ENCODE assay signal across 8 cellular contexts in the genomic region with DNA sequence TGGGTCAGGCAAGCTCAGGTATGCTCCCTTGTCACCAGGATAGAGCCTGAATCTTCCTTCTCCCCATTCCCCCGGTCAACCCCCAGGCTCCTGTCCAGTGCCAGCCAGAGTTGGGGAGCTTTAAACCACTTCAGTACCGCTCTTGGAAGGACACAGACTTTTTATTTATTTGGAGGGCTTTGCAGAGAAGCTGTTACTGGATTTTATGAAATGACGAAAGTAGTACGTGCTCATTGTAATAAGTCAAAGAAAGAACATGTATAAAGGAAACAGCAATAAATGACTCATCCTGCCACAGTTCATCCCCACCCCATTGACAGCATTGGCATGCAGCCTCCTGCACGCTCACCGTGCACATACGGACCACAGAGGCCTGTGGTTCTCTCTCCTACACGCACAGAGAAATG.
DNase-seq lines count a peak whose midpoint lies in the region; ATAC-seq and TF ChIP-seq lines count a peak whose summit lies in the region.

No MANE protein-coding gene starts in this region.

- H3K9me3 ChIP-seq in PC-3 (ENCODE audit: low read length) (no peaks in the 10 kb centered on the region), adrenal gland (replicated peaks in 1 of 3) (no peaks in the 10 kb centered on the region)
- no peaks in the 10 kb centered on the region for H3K9me3 ChIP-seq in naive thymus-derived CD4-positive, alpha-beta T cell (ENCODE audit: control insufficient read depth in 2 of 3, low read length in 3 of 3)

- H3K27ac Mint-ChIP-seq in naive thymus-derived CD4-positive, alpha-beta T cell = peak overlapping the region in 2 of 9 donors; percentile 31 to 95

- no peaks in the 10 kb centered on the region for H3K36me3 ChIP-seq in PC-3 (ENCODE audit: low read depth, low read length)
- H3K36me3 ChIP-seq in adrenal gland (replicated peaks in 1 of 2) = no peaks in the 10 kb centered on the region
- no peaks in the 10 kb centered on the region for H3K36me3 ChIP-seq in naive thymus-derived CD4-positive, alpha-beta T cell (ENCODE audit: control insufficient read depth in 2 of 3, insufficient read depth in 3 of 3, low read length in 3 of 3)

- peaks cover 0 to 51% (median 4%) of the 10 kb centered on the region in 7 donors for H3K4me1 Mint-ChIP-seq in naive thymus-derived CD4-positive, alpha-beta T cell

- H3K9ac ChIP-seq in PC-3 (ENCODE audit: low read length) = peak overlapping the region; percentile 89

- TF ChIP-seq CTCF in PC-3 (conservative IDR thresholded peaks at IDR 0.05; ENCODE audit: low read depth, low read length) (no peak), adrenal gland (IDR thresholded peaks at IDR 0.05) (no peak)

- H3K4me3 Mint-ChIP-seq in naive thymus-derived CD4-positive, alpha-beta T cell = peak overlapping the region in 1 of 10 donors; percentile 67

- TF ChIP-seq POLR2A in adrenal gland (IDR thresholded peaks at IDR 0.05) = no peak

- BruUV-seq in PC-3 (replicated peaks; lab: Mats Ljungman, UMichigan) = no TSS peak

- H3K27me3 ChIP-seq in PC-3 (ENCODE audit: low read length) = no peaks in the 10 kb centered on the region
- H3K27me3 ChIP-seq in adrenal gland = no peaks in the 10 kb centered on the region
- H3K27me3 ChIP-seq in naive thymus-derived CD4-positive, alpha-beta T cell (ENCODE audit: control insufficient read depth in 2 of 2, insufficient read depth in 2 of 2, low read length in 2 of 2) = no peaks in the 10 kb centered on the region

- WGBS in adrenal gland, 4 donors = 37 to 48% (median 42%) methylated on average over 8 of the region's 8 CpGs

- H3K4me3 ChIP-seq in PC-3 (ENCODE audit: low read length) = peak overlapping the region; percentile 30; the same call in 1 of the 2 replicates
- no peak overlapping the region for H3K4me3 ChIP-seq in adrenal gland
- no peak overlapping the region for H3K4me3 ChIP-seq in naive thymus-derived CD4-positive, alpha-beta T cell (ENCODE audit: low read length)

- intact Hi-C loops in PC-3 (cut with micrococcal nuclease) (loop anchor here (2.0 kb wide), 2 partner anchors 31 to 61 kb away; no protein-coding TSS in a partner anchor), adrenal gland (cut with DNase I) (no loop called here)
- intact Hi-C loops in naive thymus-derived CD4-positive, alpha-beta T cell (cut with micrococcal nuclease) = loop anchor here in 1 of 2 donors (1.0 to 5.0 kb wide), 8 partner anchors 9 to 84 kb away; no protein-coding TSS in a partner anchor

- no peaks in the 10 kb centered on the region for H4K20me1 ChIP-seq in PC-3 (ENCODE audit: low read length)

- peak; percentile 88 for DNase-seq in PC-3
- DNase-seq in adrenal gland = peak; percentile 28 to 76 (median 53)
- peak in 1 of 9 donors; percentile 72 for DNase-seq in naive thymus-derived CD4-positive, alpha-beta T cell
- DNase-seq in DMS153 treated with DMSO at 0.1 percent for 48 hours (lab: John Stamatoyannopoulos, UW; ENCODE audit: unreplicated experiment) = no peak
- no peak for DNase-seq in caudate nucleus (lab: John Stamatoyannopoulos, UW)
- DNase-seq in NCI-H2081 treated with DMSO at 0.1 percent for 48 hours (lab: John Stamatoyannopoulos, UW) = no peak

- H3F3A ChIP-seq in PC-3 (ENCODE audit: low read length, unreplicated experiment) = peaks cover 3% of the 10 kb centered on the region

- POLR2A ChIA-PET in PC-3 (lab: Charles Lee; ENCODE audit: unreplicated experiment) = interaction anchor here (0.6 kb wide), 3 partner anchors 61 to 185 kb away, joined by 3 to 4 read pairs (median 3); no protein-coding TSS in a partner anchor
- POLR2A ChIA-PET in naive thymus-derived CD4-positive, alpha-beta T cell (lab: Charles Lee) = no interaction called here

- H3K4me1 ChIP-seq in PC-3 (ENCODE audit: insufficient read depth, low read length) (peaks cover 41% of the 10 kb centered on the region), adrenal gland (replicated peaks in 1 of 2) (peaks cover 4% of the 10 kb centered on the region in 2 donors)
- peaks cover 0 to 6% of the 10 kb centered on the region in 2 donors for H3K4me1 ChIP-seq in naive thymus-derived CD4-positive, alpha-beta T cell (ENCODE audit: control insufficient read depth in 2 of 2, insufficient read depth in 2 of 2, low read length in 2 of 2)

- H2AFZ ChIP-seq in PC-3 (ENCODE audit: low read length) = no peak overlapping the region

- peaks cover 0 to 3% (median 0%) of the 10 kb centered on the region in 11 donors for H3K9me3 Mint-ChIP-seq in naive thymus-derived CD4-positive, alpha-beta T cell

- CTCF ChIA-PET in PC-3 (lab: Charles Lee) = interaction anchor here (0.7 kb wide), 1 partner anchor 292 kb away, joined by 5 read pairs; a partner anchor contains a TSS
- CTCF ChIA-PET in naive thymus-derived CD4-positive, alpha-beta T cell (lab: Charles Lee) = no interaction called here

- H3K27ac ChIP-seq in PC-3 (ENCODE audit: low read length) (peak overlapping the region; percentile 99), adrenal gland (no peak overlapping the region), caudate nucleus (ENCODE audit: low read depth, low read length) (no peak overlapping the region)
- no peak overlapping the region for H3K27ac ChIP-seq in naive thymus-derived CD4-positive, alpha-beta T cell (ENCODE audit: low read depth, low read length)

- ATAC-seq in GM19463 (IDR thresholded peaks at IDR 0.05; ENCODE audit: unreplicated experiment) = peak; percentile 70
- peak; percentile 89 for ATAC-seq in PC-3
- ATAC-seq in naive thymus-derived CD4-positive, alpha-beta T cell = peak; percentile 85
- ATAC-seq in GM21360 (IDR thresholded peaks at IDR 0.05; ENCODE audit: unreplicated experiment) = no peak

- H3K36me3 Mint-ChIP-seq in naive thymus-derived CD4-positive, alpha-beta T cell = peaks cover 0 to 60% (median 0%) of the 10 kb centered on the region in 5 donors

- no peaks in the 10 kb centered on the region for H3K27me3 Mint-ChIP-seq in naive thymus-derived CD4-positive, alpha-beta T cell

- no peaks in the 10 kb centered on the region for H3K79me2 ChIP-seq in PC-3 (ENCODE audit: low read length)

- peak overlapping the region; percentile 68 for H3K4me2 ChIP-seq in PC-3 (ENCODE audit: low read length)

- H3K9me2 ChIP-seq in PC-3 (replicated peaks; ENCODE audit: low read length) = no peaks in the 10 kb centered on the region

Comparison
In these comparisons a context has a peak if more than half of its experiments do, and no peak if none do; other contexts are left out.
1. DNase-seq: peak in PC-3 (single experiment) and adrenal gland (7 of 7); none in DMS153 treated with DMSO at 0.1 percent for 48 hours (single experiment), caudate nucleus (0 of 61) and NCI-H2081 treated with DMSO at 0.1 percent for 48 hours (single experiment).